In genomic region chr14:91286530-91286937, GRCh38 we compare ENCODE assay signal across 8 cellular contexts. TPM values are rescaled to one million over a fixed set of nuclear protein-coding genes. Genes with fewer than 3 reads are reported as not detected.
DNase-seq lines count a peak whose midpoint lies in the region; ATAC-seq and TF ChIP-seq lines count a peak whose summit lies in the region.

No MANE protein-coding gene starts in this region.

- H3K36me3 ChIP-seq in KOPT-K1 (ENCODE audit: insufficient read depth, low read length) (peaks cover 92% of the 10 kb centered on the region), neutrophil (peaks cover 97% of the 10 kb centered on the region)

- H3K27ac ChIP-seq in KOPT-K1 (ENCODE audit: low read depth, low read length, poor library complexity, severe bottlenecking) (peak overlapping the region; percentile 100), neutrophil (no peak overlapping the region)

- H3K27me3 ChIP-seq in neutrophil = no peaks in the 10 kb centered on the region

- no peaks in the 10 kb centered on the region for H3K4me1 ChIP-seq in neutrophil (ENCODE audit: control insufficient read depth in 1 of 2, insufficient read depth in 1 of 2, low read depth in 1 of 2, low read length in 1 of 2)

- no peak overlapping the region for H3K4me3 ChIP-seq in neutrophil (ENCODE audit: low read depth in 1 of 2, low read length in 1 of 2)

- DNase-seq in Daoy (ENCODE audit: low read depth) (peak; percentile 76), RPMI8226 (peak; percentile 60), fibroblast of the conjunctiva (ENCODE audit: low read depth) (peak; percentile 41), superior temporal gyrus (ENCODE audit: extremely low spot score) (peak; percentile 95)
- peak; percentile 68 to 71 for DNase-seq in activated T-helper 1 cell treated with anti-CD3 and anti-CD28 coated beads, Interleukin-2, amount 50 U/mL, for 16 hours (ENCODE audit: low read depth in 1 of 2, low spot score in 1 of 2)

- TF ChIP-seq CTCF in neutrophil (IDR thresholded peaks at IDR 0.05) = peak; percentile 87

- H3K9me3 ChIP-seq in KOPT-K1 (ENCODE audit: insufficient read depth, low read length, poor library complexity, severe bottlenecking) (no peaks in the 10 kb centered on the region), neutrophil (no peaks in the 10 kb centered on the region)

- no peak for ATAC-seq in GM18858 (IDR thresholded peaks at IDR 0.05; ENCODE audit: unreplicated experiment)

RNA-seq across cellular contexts. Expression of gene GPR68, which starts 42.0 kb away (rescaled TPM):
- total RNA-seq in Daoy (2014; rRNA removed; shearing (Covaris generic)) = 10.1 and 11.6 TPM in 2 replicates

Comparison
In these comparisons a context has a peak if more than half of its experiments do, and no peak if none do; other contexts are left out.
1. DNase-seq: peak in every context shown above with its lines; median percentile 95 in superior temporal gyrus; 76 in Daoy; 70 in activated T-helper 1 cell treated with anti-CD3 and anti-CD28 coated beads, Interleukin-2, amount 50 U/mL, for 16 hours; 60 in RPMI8226; 41 in fibroblast of the conjunctiva.